In the genomic region with DNA sequence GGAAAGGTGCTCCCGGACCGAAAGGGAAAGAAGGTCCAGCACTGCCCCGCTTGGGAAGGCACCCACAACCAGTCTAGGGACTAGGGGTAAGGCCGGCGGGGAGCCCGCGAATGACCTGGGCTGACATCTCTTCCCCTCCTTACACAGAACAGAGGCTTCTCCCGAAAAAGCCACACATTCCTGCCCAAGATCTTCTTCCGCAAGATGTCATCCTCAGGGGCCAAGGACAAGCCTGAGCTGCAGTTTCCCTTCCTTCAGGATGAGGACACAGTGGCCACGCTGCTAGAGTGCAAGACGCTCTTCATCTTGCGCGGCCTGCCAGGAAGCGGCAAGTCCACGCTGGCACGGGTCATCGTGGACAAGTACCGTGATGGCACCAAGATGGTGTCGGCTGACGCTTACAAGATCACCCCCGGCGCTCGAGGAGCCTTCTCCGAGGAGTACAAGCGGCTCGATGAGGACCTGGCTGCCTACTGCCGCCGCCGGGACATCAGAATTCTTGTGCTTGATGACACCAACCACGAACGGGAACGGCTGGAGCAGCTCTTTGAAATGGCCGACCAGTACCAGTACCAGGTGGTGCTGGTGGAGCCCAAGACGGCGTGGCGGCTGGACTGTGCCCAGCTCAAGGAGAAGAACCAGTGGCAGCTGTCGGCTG, we compare ENCODE assay signal across 8 cellular contexts. TPM values are rescaled to one million over a fixed set of nuclear protein-coding genes. Genes with fewer than 3 reads are reported as not detected.
DNase-seq lines count a peak whose midpoint lies in the region; ATAC-seq and TF ChIP-seq lines count a peak whose summit lies in the region.

No MANE protein-coding gene starts in this region.

- peaks cover 47% of the 10 kb centered on the region for H3K36me3 Mint-ChIP-seq in brain

- H3K9me3 ChIP-seq in cardiac muscle cell (ENCODE audit: low read depth), result no peaks in the 10 kb centered on the region
- no peaks in the 10 kb centered on the region for H3K9me3 ChIP-seq in mesodermal cell (ENCODE audit: control insufficient read depth, low read length)

- H3K9me3 Mint-ChIP-seq in brain, result no peaks in the 10 kb centered on the region

- peak overlapping the region in 4 of 5 experiments; percentile 33 to 82 (median 78) for H3K27ac Mint-ChIP-seq in brain

- peaks cover 47% of the 10 kb centered on the region for H3K4me1 Mint-ChIP-seq in brain

- WGBS in mesodermal cell (ENCODE audit: insufficient coverage in 2 of 2), 2 experiments, result 95% methylated on average over 33 to 34 of the region's 37 CpGs
- 88% methylated on average over 37 of the region's 37 CpGs for WGBS in urinary bladder

- no peak for DNase-seq in cardiac muscle cell (ENCODE audit: low read depth in 1 of 2, low spot score in 1 of 2)
- no peak for DNase-seq in left cardiac atrium
- DNase-seq in DMS79 (lab: John Stamatoyannopoulos, UW), result no peak
- no peak for DNase-seq in HuH-7.5 (ENCODE audit: low spot score)

- ATAC-seq in left cardiac atrium, result no peak
- ATAC-seq in HG03565 (IDR thresholded peaks at IDR 0.05; ENCODE audit: unreplicated experiment), result no peak

- H3K4me1 ChIP-seq in cardiac muscle cell (ENCODE audit: low read depth), result no peaks in the 10 kb centered on the region
- H3K4me1 ChIP-seq in mesodermal cell (ENCODE audit: control insufficient read depth, insufficient read depth, low read length, poor library complexity, severe bottlenecking), result peaks cover 6% of the 10 kb centered on the region
- no peaks in the 10 kb centered on the region for H3K4me1 ChIP-seq in urinary bladder (ENCODE audit: insufficient read depth)

- H3K27ac ChIP-seq in cardiac muscle cell (peak overlapping the region; percentile 9), mesodermal cell (ENCODE audit: low read depth, low read length, severe bottlenecking) (no peak overlapping the region), urinary bladder (ENCODE audit: low read depth) (no peak overlapping the region)

- H3K27me3 ChIP-seq in cardiac muscle cell, result no peaks in the 10 kb centered on the region

- TF ChIP-seq CTCF in cardiac muscle cell (IDR thresholded peaks at IDR 0.05; ENCODE audit: low read depth, low read length) (no peak), brain (conservative IDR thresholded peaks at IDR 0.05) (no peak)

- intact Hi-C loops in left cardiac atrium (cut with DNase I), result loop anchor here (5.0 to 10.0 kb wide), 2 partner anchors 49 to 57 kb away; a partner anchor contains a TSS

- H3K36me3 ChIP-seq in cardiac muscle cell (peaks cover 9% of the 10 kb centered on the region), mesodermal cell (ENCODE audit: control insufficient read depth, insufficient read depth, low read length) (peaks cover 49% of the 10 kb centered on the region), urinary bladder (ENCODE audit: insufficient read depth) (no peaks in the 10 kb centered on the region)

- no peak overlapping the region for H3K4me3 ChIP-seq in cardiac muscle cell
- H3K4me3 ChIP-seq in mesodermal cell (ENCODE audit: extremely low read depth, insufficient read depth, low read length, poor library complexity, severe bottlenecking), result peak overlapping the region; percentile 90
- H3K4me3 ChIP-seq in urinary bladder (ENCODE audit: low read depth, low read length), result peak overlapping the region; percentile 90

- H3K27me3 Mint-ChIP-seq in brain, result no peaks in the 10 kb centered on the region

- peak overlapping the region; percentile 78 to 88 (median 82) for H3K4me3 Mint-ChIP-seq in brain

RNA-seq across cellular contexts. Expression of a gene that starts 1.5 kb away (rescaled TPM):
- total RNA-seq in cardiac muscle cell, result 69.0 and 70.0 TPM in 2 replicates
- 79.4 and 82.8 TPM in 2 replicates for polyA plus RNA-seq in cardiac muscle cell
- total RNA-seq in left cardiac atrium, result 10 to 100 TPM; 40.3 to 43.7 TPM
- 808 TPM for polyA plus RNA-seq in brain (ENCODE audit: insufficient read depth, low read depth, low replicate concordance)
- polyA plus RNA-seq in mesodermal cell (2013, experiment 1 of 2), result 57.5 TPM
- polyA plus RNA-seq in mesodermal cell (2013, experiment 2 of 2), result 48.9 TPM
- total RNA-seq in urinary bladder, result 28.7 TPM
- 66.6 TPM for polyA plus RNA-seq in urinary bladder

RNA-seq across cellular contexts. Expression of a gene that starts 37.6 kb away (rescaled TPM):
- 2.6 and 4.5 TPM in 2 replicates for total RNA-seq in cardiac muscle cell
- 3.2 and 8.0 TPM in 2 replicates for polyA plus RNA-seq in cardiac muscle cell
- 1 to 10 TPM; 1.0 to 1.3 TPM for total RNA-seq in left cardiac atrium
- 6.2 TPM for polyA plus RNA-seq in brain (ENCODE audit: insufficient read depth, low read depth, low replicate concordance)
- 2.9 TPM for polyA plus RNA-seq in mesodermal cell (2013, experiment 1 of 2)
- polyA plus RNA-seq in mesodermal cell (2013, experiment 2 of 2), result 2.3 TPM
- total RNA-seq in urinary bladder, result 1.4 TPM
- 2.0 TPM for polyA plus RNA-seq in urinary bladder

RNA-seq across cellular contexts. Expression of a gene that starts 49.2 kb away (rescaled TPM):
- 66.6 and 79.2 TPM in 2 replicates for total RNA-seq in cardiac muscle cell
- polyA plus RNA-seq in cardiac muscle cell, result 83.8 and 90.0 TPM in 2 replicates
- 10 to 100 TPM; 57.5 to 73.9 TPM for total RNA-seq in left cardiac atrium
- 102 TPM for polyA plus RNA-seq in brain (ENCODE audit: insufficient read depth, low read depth, low replicate concordance)
- 73.8 TPM for polyA plus RNA-seq in mesodermal cell (2013, experiment 1 of 2)
- polyA plus RNA-seq in mesodermal cell (2013, experiment 2 of 2), result 81.4 TPM
- 69.9 TPM for total RNA-seq in urinary bladder
- polyA plus RNA-seq in urinary bladder, result 55.2 TPM

RNA-seq across cellular contexts. Expression of a gene that starts 49.3 kb away (rescaled TPM):
- total RNA-seq in cardiac muscle cell, result 96.3 and 155 TPM in 2 replicates
- polyA plus RNA-seq in cardiac muscle cell, result 71.5 and 89.2 TPM in 2 replicates
- 10 to 100 TPM; 58.7 to 72.2 TPM for total RNA-seq in left cardiac atrium
- 126 TPM for polyA plus RNA-seq in brain (ENCODE audit: insufficient read depth, low read depth, low replicate concordance)
- polyA plus RNA-seq in mesodermal cell (2013, experiment 1 of 2), result 278 TPM
- polyA plus RNA-seq in mesodermal cell (2013, experiment 2 of 2), result 242 TPM
- total RNA-seq in urinary bladder, result 64.1 TPM
- 51.7 TPM for polyA plus RNA-seq in urinary bladder

RNA-seq across cellular contexts. Expression of a gene that starts 51.8 kb away (rescaled TPM):
- total RNA-seq in cardiac muscle cell (113 and 125 TPM in 2 replicates), left cardiac atrium (10 to 100 TPM; 35.3 to 45.9 TPM), urinary bladder (14.4 TPM)
- polyA plus RNA-seq in cardiac muscle cell (98.2 and 107 TPM in 2 replicates), brain (ENCODE audit: insufficient read depth, low read depth, low replicate concordance) (93.9 TPM), urinary bladder (52.0 TPM)
- polyA plus RNA-seq in mesodermal cell (2013, experiment 1 of 2), result 53.9 TPM
- polyA plus RNA-seq in mesodermal cell (2013, experiment 2 of 2), result 46.3 TPM
